26 cellular contexts compared by ENCODE assay signal in the genomic region with DNA sequence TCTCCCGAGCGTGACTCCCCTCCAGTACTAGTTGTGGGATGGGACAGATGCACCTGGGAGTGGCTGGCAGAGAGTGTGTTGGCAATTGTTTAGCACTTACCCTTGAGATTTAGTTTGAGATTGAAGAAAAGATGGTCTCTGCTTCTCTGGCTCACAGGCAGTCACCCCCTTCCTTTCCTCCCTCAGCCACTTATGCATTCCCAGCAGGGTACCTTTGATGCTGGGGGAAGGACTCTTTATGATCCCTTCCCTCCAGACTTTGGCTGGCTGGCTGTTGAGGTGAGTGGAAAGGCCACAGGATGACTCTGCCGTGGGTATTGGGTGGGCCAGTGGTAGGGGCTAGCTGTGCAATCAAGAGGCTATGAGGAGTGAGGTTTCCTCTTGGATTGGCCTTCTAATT.
"Had no signal": no experiment of that assay in that cellular context is flagged by ENCODE, and none has a peak within 500 bp of the region (broad histone marks: within the 10 kb centered on the region; RNA-seq: fewer than 3 reads in every experiment).

No MANE protein-coding gene starts in this region.

- H3K4me3 ChIP-seq: adrenal gland, body of pancreas, breast epithelium, SJCRH30, SK-N-MC had no signal

- H3K27ac ChIP-seq: adrenal gland, body of pancreas, breast epithelium, SJCRH30, SK-N-MC, WERI-Rb-1 had no signal

- H3K27me3 ChIP-seq: adrenal gland, body of pancreas, breast epithelium had no signal

- ATAC-seq: activated CD8-positive, alpha-beta T cell treated with anti-CD3 and anti-CD28 coated beads, Interleukin-2, amount 10 ng/mL, durations not matched to agents 7 days and 5 days; activated naive CD4-positive, alpha-beta T cell treated with anti-CD3 and anti-CD28 coated beads, Interleukin-2, amount 50 U/mL, for 72 hours; body of pancreas; Panc1 had no signal

- DNase-seq: activated CD4-positive, alpha-beta T cell treated with anti-CD3 and anti-CD28 coated beads, Interleukin-2, amount 10 ng/mL, durations not matched to agents 7 days and 5 days; activated CD4-positive, alpha-beta T cell treated with anti-CD3 and anti-CD28 coated beads, Interleukin-2, amount 50 U/mL, for 48 hours; activated CD8-positive, alpha-beta T cell treated with anti-CD3 and anti-CD28 coated beads, Interleukin-2, amount 10 ng/mL, durations not matched to agents 7 days and 5 days; activated gamma-delta T cell treated with Interleukin-2 at 50 U/mL for 16 hours; activated naive CD4-positive, alpha-beta T cell treated with anti-CD3 and anti-CD28 coated beads for 36 hours; activated T-cell treated with anti-CD3 and anti-CD28 coated beads, Interleukin-2, amount 50 U/mL, for 24 hours; adrenal gland; body of pancreas; cerebellar nuclear complex; NCI-H1092 treated with DMSO at 0.1 percent for 48 hours; NCI-H1417; NCI-H146; NCI-H187; NCI-H2029 treated with DMSO at 0.1 percent for 48 hours; NCI-H2107; NCI-H345; NCI-H524 treated with DMSO at 0.1 percent for 48 hours; SHP77; SJCRH30; T1000; WERI-Rb-1 had no signal

- H3K27me3 Mint-ChIP-seq: activated CD4-positive, alpha-beta T cell treated with anti-CD3 and anti-CD28 coated beads, Interleukin-2, amount 10 ng/mL, durations not matched to agents 7 days and 5 days had no signal

- H3K27ac Mint-ChIP-seq: activated CD4-positive, alpha-beta T cell treated with anti-CD3 and anti-CD28 coated beads, Interleukin-2, amount 10 ng/mL, durations not matched to agents 7 days and 5 days; activated CD8-positive, alpha-beta T cell treated with anti-CD3 and anti-CD28 coated beads, Interleukin-2, amount 10 ng/mL, durations not matched to agents 7 days and 5 days; activated naive CD4-positive, alpha-beta T cell treated with anti-CD3 and anti-CD28 coated beads for 36 hours; activated naive CD4-positive, alpha-beta T cell treated with anti-CD3 and anti-CD28 coated beads, Interleukin-2, amount 50 U/mL, for 72 hours; activated T-cell treated with anti-CD3 and anti-CD28 coated beads, Interleukin-2, amount 50 U/mL, for 24 hours; activated T-helper 1 cell treated with anti-CD3 and anti-CD28 coated beads, Interleukin-12 subunit alpha, Interleukin-12 subunit beta, Interleukin-2, Interleukin-4 antibody, amounts not matched to agents 30 ng/mL and 10 ng/mL and 1 ng/mL, durations not matched to agents 14 hours and 24 hours and 36 hours had no signal

- H3K9me3 Mint-ChIP-seq: activated CD4-positive, alpha-beta T cell treated with anti-CD3 and anti-CD28 coated beads, Interleukin-2, amount 10 ng/mL, durations not matched to agents 7 days and 5 days; activated naive CD4-positive, alpha-beta T cell treated with anti-CD3 and anti-CD28 coated beads for 36 hours; activated naive CD4-positive, alpha-beta T cell treated with anti-CD3 and anti-CD28 coated beads, Interleukin-2, amount 50 U/mL, for 72 hours; activated T-cell treated with anti-CD3 and anti-CD28 coated beads, Interleukin-2, amount 50 U/mL, for 24 hours; activated T-helper 1 cell treated with anti-CD3 and anti-CD28 coated beads, Interleukin-12 subunit alpha, Interleukin-12 subunit beta, Interleukin-2, Interleukin-4 antibody, amounts not matched to agents 30 ng/mL and 10 ng/mL and 1 ng/mL, durations not matched to agents 14 hours and 24 hours and 36 hours had no signal

- H3K9me3 ChIP-seq: adrenal gland, body of pancreas, breast epithelium, SJCRH30 had no signal

- H3K4me3 Mint-ChIP-seq: activated CD4-positive, alpha-beta T cell treated with anti-CD3 and anti-CD28 coated beads, Interleukin-2, amount 10 ng/mL, durations not matched to agents 7 days and 5 days; activated CD8-positive, alpha-beta T cell treated with anti-CD3 and anti-CD28 coated beads, Interleukin-2, amount 10 ng/mL, durations not matched to agents 7 days and 5 days; activated naive CD4-positive, alpha-beta T cell treated with anti-CD3 and anti-CD28 coated beads for 36 hours; activated T-cell treated with anti-CD3 and anti-CD28 coated beads, Interleukin-2, amount 50 U/mL, for 24 hours; activated T-helper 1 cell treated with anti-CD3 and anti-CD28 coated beads, Interleukin-12 subunit alpha, Interleukin-12 subunit beta, Interleukin-2, Interleukin-4 antibody, amounts not matched to agents 30 ng/mL and 10 ng/mL and 1 ng/mL, durations not matched to agents 14 hours and 24 hours and 36 hours had no signal

- H3K4me1 ChIP-seq: adrenal gland, body of pancreas, breast epithelium, SJCRH30 had no signal

- H3K36me3 Mint-ChIP-seq: activated naive CD4-positive, alpha-beta T cell treated with anti-CD3 and anti-CD28 coated beads, Interleukin-2, amount 50 U/mL, for 72 hours had no signal

- H3K36me3 ChIP-seq: adrenal gland, breast epithelium, SJCRH30, WERI-Rb-1 had no signal

- H3K4me1 Mint-ChIP-seq: activated CD4-positive, alpha-beta T cell treated with anti-CD3 and anti-CD28 coated beads, Interleukin-2, amount 10 ng/mL, durations not matched to agents 7 days and 5 days had no signal
